1 cellular context compared by ENCODE assay signal in the genomic region with DNA sequence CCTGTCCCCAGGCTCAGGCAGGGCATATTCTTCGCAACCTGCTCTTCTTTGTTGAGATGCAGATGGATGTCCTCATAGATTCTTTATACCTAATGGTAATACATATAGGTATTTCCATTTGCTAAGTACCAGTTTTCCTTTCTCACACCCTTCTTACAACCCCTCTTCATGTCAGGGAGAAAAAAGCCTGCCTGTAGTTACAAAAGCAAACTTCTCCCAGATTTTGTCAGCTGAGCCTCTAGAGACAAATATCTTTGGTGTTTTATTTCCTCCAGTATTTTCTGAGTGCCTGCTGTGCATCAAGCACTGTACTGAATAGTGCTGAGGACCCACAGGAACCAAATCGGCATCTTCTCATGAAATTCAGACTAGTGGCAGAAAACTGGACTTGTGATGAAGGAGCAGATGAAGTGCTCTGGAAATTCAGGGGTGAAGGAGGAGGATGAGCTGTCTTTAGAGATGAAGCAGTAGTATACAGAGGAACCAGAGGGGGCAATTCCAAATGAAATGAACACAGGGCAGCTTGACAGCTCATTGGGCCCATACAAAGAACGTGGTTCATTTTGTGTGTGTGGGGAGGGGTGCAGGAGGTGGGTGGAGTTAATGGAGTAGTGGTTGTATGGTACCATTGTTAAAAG.
TF ChIP-seq lines count a peak whose summit lies in the region.

No MANE protein-coding gene starts in this region.

TF ChIP-seq in HepG2, 621 proteins besides CTCF, POLR2A, EP300 and RAD21 (continued from another document):
- TF ChIP-seq, protein P1, sequence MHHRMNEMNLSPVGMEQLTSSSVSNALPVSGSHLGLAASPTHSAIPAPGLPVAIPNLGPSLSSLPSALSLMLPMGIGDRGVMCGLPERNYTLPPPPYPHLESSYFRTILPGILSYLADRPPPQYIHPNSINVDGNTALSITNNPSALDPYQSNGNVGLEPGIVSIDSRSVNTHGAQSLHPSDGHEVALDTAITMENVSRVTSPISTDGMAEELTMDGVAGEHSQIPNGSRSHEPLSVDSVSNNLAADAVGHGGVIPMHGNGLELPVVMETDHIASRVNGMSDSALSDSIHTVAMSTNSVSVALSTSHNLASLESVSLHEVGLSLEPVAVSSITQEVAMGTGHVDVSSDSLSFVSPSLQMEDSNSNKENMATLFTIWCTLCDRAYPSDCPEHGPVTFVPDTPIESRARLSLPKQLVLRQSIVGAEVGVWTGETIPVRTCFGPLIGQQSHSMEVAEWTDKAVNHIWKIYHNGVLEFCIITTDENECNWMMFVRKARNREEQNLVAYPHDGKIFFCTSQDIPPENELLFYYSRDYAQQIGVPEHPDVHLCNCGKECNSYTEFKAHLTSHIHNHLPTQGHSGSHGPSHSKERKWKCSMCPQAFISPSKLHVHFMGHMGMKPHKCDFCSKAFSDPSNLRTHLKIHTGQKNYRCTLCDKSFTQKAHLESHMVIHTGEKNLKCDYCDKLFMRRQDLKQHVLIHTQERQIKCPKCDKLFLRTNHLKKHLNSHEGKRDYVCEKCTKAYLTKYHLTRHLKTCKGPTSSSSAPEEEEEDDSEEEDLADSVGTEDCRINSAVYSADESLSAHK (CRISPR knock-in tag; IDR thresholded peaks at IDR 0.05; ENCODE audit: borderline replicate concordance), result no peak
- TF ChIP-seq SRSF9 (IDR thresholded peaks at IDR 0.05; ENCODE audit: borderline replicate concordance, insufficient read depth, low read depth, low read length, poor library complexity, severe bottlenecking), result no peak
- TF ChIP-seq TOE1 (CRISPR knock-in tag; IDR thresholded peaks at IDR 0.05), result no peak
- TF ChIP-seq GABPA (IDR thresholded peaks at IDR 0.05; ENCODE audit: low read depth, low read length), result no peak
- TF ChIP-seq GABPA (CRISPR knock-in tag; IDR thresholded peaks at IDR 0.05; ENCODE audit: low read depth), result peak; percentile 27; the same call in 1 of the 2 replicates
- TF ChIP-seq SMYD3 (CRISPR knock-in tag; IDR thresholded peaks at IDR 0.05), result no peak
- TF ChIP-seq ERF (CRISPR knock-in tag; IDR thresholded peaks at IDR 0.05), result no peak
- TF ChIP-seq, protein P2, sequence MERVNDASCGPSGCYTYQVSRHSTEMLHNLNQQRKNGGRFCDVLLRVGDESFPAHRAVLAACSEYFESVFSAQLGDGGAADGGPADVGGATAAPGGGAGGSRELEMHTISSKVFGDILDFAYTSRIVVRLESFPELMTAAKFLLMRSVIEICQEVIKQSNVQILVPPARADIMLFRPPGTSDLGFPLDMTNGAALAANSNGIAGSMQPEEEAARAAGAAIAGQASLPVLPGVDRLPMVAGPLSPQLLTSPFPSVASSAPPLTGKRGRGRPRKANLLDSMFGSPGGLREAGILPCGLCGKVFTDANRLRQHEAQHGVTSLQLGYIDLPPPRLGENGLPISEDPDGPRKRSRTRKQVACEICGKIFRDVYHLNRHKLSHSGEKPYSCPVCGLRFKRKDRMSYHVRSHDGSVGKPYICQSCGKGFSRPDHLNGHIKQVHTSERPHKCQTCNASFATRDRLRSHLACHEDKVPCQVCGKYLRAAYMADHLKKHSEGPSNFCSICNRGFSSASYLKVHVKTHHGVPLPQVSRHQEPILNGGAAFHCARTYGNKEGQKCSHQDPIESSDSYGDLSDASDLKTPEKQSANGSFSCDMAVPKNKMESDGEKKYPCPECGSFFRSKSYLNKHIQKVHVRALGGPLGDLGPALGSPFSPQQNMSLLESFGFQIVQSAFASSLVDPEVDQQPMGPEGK (CRISPR knock-in tag; IDR thresholded peaks at IDR 0.05), result no peak
- no peak for TF ChIP-seq NFE2L1 (CRISPR knock-in tag; IDR thresholded peaks at IDR 0.05; ENCODE audit: borderline replicate concordance)
- TF ChIP-seq, protein P3, sequence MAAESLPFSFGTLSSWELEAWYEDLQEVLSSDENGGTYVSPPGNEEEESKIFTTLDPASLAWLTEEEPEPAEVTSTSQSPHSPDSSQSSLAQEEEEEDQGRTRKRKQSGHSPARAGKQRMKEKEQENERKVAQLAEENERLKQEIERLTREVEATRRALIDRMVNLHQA (CRISPR knock-in tag; IDR thresholded peaks at IDR 0.05), result no peak
- TF ChIP-seq ZNF432 (CRISPR knock-in tag; IDR thresholded peaks at IDR 0.05; ENCODE audit: borderline replicate concordance), result no peak
- TF ChIP-seq CEBPG (CRISPR knock-in tag; IDR thresholded peaks at IDR 0.05), result no peak
- TF ChIP-seq ZNF251 (CRISPR knock-in tag; IDR thresholded peaks at IDR 0.05), result no peak
- no peak for TF ChIP-seq ZNF784 (CRISPR knock-in tag; IDR thresholded peaks at IDR 0.05; ENCODE audit: borderline replicate concordance)
- TF ChIP-seq ZGPAT (CRISPR knock-in tag; IDR thresholded peaks at IDR 0.05), result no peak
- no peak for TF ChIP-seq GTF2F1 (IDR thresholded peaks at IDR 0.05; ENCODE audit: low read length)
- no peak for TF ChIP-seq ZSCAN21 (CRISPR knock-in tag; IDR thresholded peaks at IDR 0.05; ENCODE audit: borderline replicate concordance)
- TF ChIP-seq MIER2 (CRISPR knock-in tag; IDR thresholded peaks at IDR 0.05), result no peak
- TF ChIP-seq STAT5B (CRISPR knock-in tag; IDR thresholded peaks at IDR 0.05), result no peak
- TF ChIP-seq ETV6 (CRISPR knock-in tag; conservative IDR thresholded peaks at IDR 0.05), result no peak
- TF ChIP-seq NR0B2 (CRISPR knock-in tag; IDR thresholded peaks at IDR 0.05), result no peak
- TF ChIP-seq PBX2 (CRISPR knock-in tag; IDR thresholded peaks at IDR 0.05), result no peak
- TF ChIP-seq ZNF883 (CRISPR knock-in tag; IDR thresholded peaks at IDR 0.05; ENCODE audit: not compliant biosample characterization), result no peak
